Comparison of ENCODE assay signal across 10 cellular contexts in genomic region chr20:17557675-17558006, GRCh38. TPM values are rescaled to one million over a fixed set of nuclear protein-coding genes. Genes with fewer than 3 reads are reported as not detected.
DNase-seq lines count a peak whose midpoint lies in the region; FAIRE-seq and TF ChIP-seq lines count a peak whose summit lies in the region.
"Had no signal": no experiment of that assay in that cellular context is flagged by ENCODE, and none has a peak within 500 bp of the region (broad histone marks: within the 10 kb centered on the region; RNA-seq: fewer than 3 reads in every experiment).

No MANE protein-coding gene starts in this region.

- no peaks in the 10 kb centered on the region for H3K27me3 ChIP-seq in colonic mucosa

- H3K36me3 Mint-ChIP-seq in activated CD4-positive, alpha-beta memory T cell treated with anti-CD3 and anti-CD28 coated beads, Interleukin-2, amount 10 ng/mL, durations not matched to agents 7 days and 5 days (ENCODE audit: low read depth), result no peaks in the 10 kb centered on the region

- DNase-seq in Ammon's horn (ENCODE audit: low spot score), result peak; percentile 50
- DNase-seq in LoVo (ENCODE audit: low spot score), result peak; percentile 53
- peak; percentile 44 for DNase-seq in colonic mucosa
- peak; percentile 71 for DNase-seq in myocyte (ENCODE audit: low read depth)
- DNase-seq in MV-4-11 (lab: John Stamatoyannopoulos, UW), result no peak
- no peak for DNase-seq in SKM-1 treated with dmso at 0.1 percent for 144 hours (lab: John Stamatoyannopoulos, UW; ENCODE audit: unreplicated experiment)
- DNase-seq in activated CD4-positive, alpha-beta memory T cell treated with anti-CD3 and anti-CD28 coated beads, Interleukin-2, amount 10 ng/mL, durations not matched to agents 7 days and 5 days, result no peak
- no peak for DNase-seq in D721Med (ENCODE audit: insufficient read length, low spot score)
- DNase-seq: NCI-H524 treated with DMSO at 0.1 percent for 48 hours had no signal

- H3K9ac ChIP-seq in colonic mucosa (ENCODE audit: low read depth in 2 of 2, low read length in 2 of 2), result no peak overlapping the region

- POLR2A ChIA-PET in activated CD4-positive, alpha-beta memory T cell treated with anti-CD3 and anti-CD28 coated beads, Interleukin-2, amount 10 ng/mL, durations not matched to agents 7 days and 5 days (lab: Charles Lee), result interaction anchor here (1.5 kb wide), 1 partner anchor 12 kb away, joined by 4 read pairs; the partner anchor contains the start of gene DSTN

- no peak for FAIRE-seq in D721Med (lab: Jason Lieb, UNC)
- FAIRE-seq: colon had no signal

- peaks cover 29% of the 10 kb centered on the region for H3K4me1 Mint-ChIP-seq in activated CD4-positive, alpha-beta memory T cell treated with anti-CD3 and anti-CD28 coated beads, Interleukin-2, amount 10 ng/mL, durations not matched to agents 7 days and 5 days

- no peaks in the 10 kb centered on the region for H3K36me3 ChIP-seq in colonic mucosa

- no peak overlapping the region for H3K4me3 Mint-ChIP-seq in activated CD4-positive, alpha-beta memory T cell treated with anti-CD3 and anti-CD28 coated beads, Interleukin-2, amount 10 ng/mL, durations not matched to agents 7 days and 5 days

- no peak for TF ChIP-seq CTCF in colonic mucosa (IDR thresholded peaks at IDR 0.05)
- TF ChIP-seq CTCF in D721Med (IDR thresholded peaks at IDR 0.05; ENCODE audit: insufficient read depth, missing control alignments), result no peak

- no peaks in the 10 kb centered on the region for H3K9me3 Mint-ChIP-seq in activated CD4-positive, alpha-beta memory T cell treated with anti-CD3 and anti-CD28 coated beads, Interleukin-2, amount 10 ng/mL, durations not matched to agents 7 days and 5 days

- H3K9me3 ChIP-seq in colonic mucosa, result no peaks in the 10 kb centered on the region

- no peak overlapping the region for H3K27ac Mint-ChIP-seq in activated CD4-positive, alpha-beta memory T cell treated with anti-CD3 and anti-CD28 coated beads, Interleukin-2, amount 10 ng/mL, durations not matched to agents 7 days and 5 days

- CTCF ChIA-PET in activated CD4-positive, alpha-beta memory T cell treated with anti-CD3 and anti-CD28 coated beads, Interleukin-2, amount 10 ng/mL, durations not matched to agents 7 days and 5 days (lab: Charles Lee), result no interaction called here

- H3K4me3 ChIP-seq in colonic mucosa, result no peak overlapping the region

- intact Hi-C loops in colonic mucosa (cut with DNase I), result no loop called here

- H3K27me3 Mint-ChIP-seq in activated CD4-positive, alpha-beta memory T cell treated with anti-CD3 and anti-CD28 coated beads, Interleukin-2, amount 10 ng/mL, durations not matched to agents 7 days and 5 days, result no peaks in the 10 kb centered on the region

- peak overlapping the region; percentile 78 for H3K27ac ChIP-seq in colonic mucosa

- H3K4me1 ChIP-seq in colonic mucosa, result peaks cover 11% of the 10 kb centered on the region

RNA-seq across cellular contexts. Expression of gene DSTN, which starts 12.2 kb away (rescaled TPM):
- total RNA-seq in colonic mucosa (100 to 1,000 TPM; 247 to 437 TPM), myocyte (361 and 482 TPM in 2 replicates)
- polyA plus RNA-seq in myocyte (2012), result 464 TPM
- total RNA-seq in activated CD4-positive, alpha-beta memory T cell treated with anti-CD3 and anti-CD28 coated beads, Interleukin-2, amount 10 ng/mL, durations not matched to agents 7 days and 5 days, result 100 to 1,000 TPM; 104 to 109 TPM

RNA-seq across cellular contexts. Expression of gene BFSP1, which starts 26.5 kb away (rescaled TPM):
- under 1 TPM; 0.50 to 0.59 TPM for total RNA-seq in colonic mucosa
- 7.6 and 8.3 TPM in 2 replicates for total RNA-seq in myocyte
- 10.3 TPM for polyA plus RNA-seq in myocyte (2012)
- total RNA-seq in activated CD4-positive, alpha-beta memory T cell treated with anti-CD3 and anti-CD28 coated beads, Interleukin-2, amount 10 ng/mL, durations not matched to agents 7 days and 5 days, result 1 to 10 TPM; 2.7 to 3.2 TPM

Comparison
In these comparisons a context has a peak if more than half of its experiments do, and no peak if none do; other contexts are left out.
1. DNase-seq: peak in Ammon's horn (single experiment), LoVo (single experiment), colonic mucosa (single experiment) and myocyte (single experiment); none in MV-4-11 (single experiment), SKM-1 treated with dmso at 0.1 percent for 144 hours (single experiment), activated CD4-positive, alpha-beta memory T cell treated with anti-CD3 and anti-CD28 coated beads, Interleukin-2, amount 10 ng/mL, durations not matched to agents 7 days and 5 days (single experiment) and D721Med (single experiment).